In the genomic region with DNA sequence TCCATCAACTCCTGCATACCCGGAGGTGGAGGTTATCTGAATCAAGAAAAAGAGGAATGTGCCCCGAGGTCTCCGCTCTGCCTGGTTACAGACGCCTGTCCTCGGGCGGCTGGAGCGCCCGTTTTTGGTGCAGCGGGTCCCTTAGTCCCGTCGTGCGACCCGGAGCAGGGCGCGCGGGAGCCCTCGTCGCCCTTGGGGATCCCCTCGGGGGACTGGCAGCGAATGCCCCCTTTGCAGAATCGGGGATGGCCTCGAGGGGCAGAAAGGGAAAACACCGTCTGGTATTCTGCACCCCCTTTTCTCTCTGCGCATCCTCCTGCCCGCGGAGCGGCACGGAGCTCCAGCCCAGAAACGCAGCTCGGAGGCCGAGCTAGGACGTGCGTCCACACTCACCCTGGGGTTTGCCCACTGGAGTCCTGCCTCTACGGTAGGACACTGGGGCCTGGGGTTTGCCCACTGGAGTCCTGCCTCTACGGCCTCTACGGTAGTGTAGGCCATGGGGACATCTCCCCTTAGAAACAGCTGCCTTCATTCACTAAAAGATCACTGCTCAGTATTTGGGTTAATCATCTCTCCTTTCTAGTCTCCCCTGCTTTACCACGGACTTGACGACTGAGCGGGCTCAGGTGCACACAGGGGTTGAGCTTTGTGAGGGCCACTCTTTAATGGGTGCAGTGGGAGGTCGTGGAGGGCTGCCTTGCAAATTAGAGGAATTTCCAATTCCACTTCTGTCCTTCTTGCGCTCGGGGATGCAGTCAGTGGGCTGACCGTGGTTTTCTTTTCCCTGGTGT, we compare ENCODE assay signal across 8 cellular contexts. TPM values are rescaled to one million over a fixed set of nuclear protein-coding genes. Genes with fewer than 3 reads are reported as not detected.
DNase-seq lines count a peak whose midpoint lies in the region; ATAC-seq and TF ChIP-seq lines count a peak whose summit lies in the region.

No MANE protein-coding gene starts in this region.

- H3K36me3 Mint-ChIP-seq in activated B cell treated with CpG ODN at 0.5 μM for 24 hours (ENCODE audit: low read depth) = no peaks in the 10 kb centered on the region

- no peak for ATAC-seq in activated B cell treated with CpG ODN at 0.5 μM for 24 hours (ENCODE audit: low read depth)
- no peak for ATAC-seq in right cardiac atrium
- no peak for ATAC-seq in HG02763 (IDR thresholded peaks at IDR 0.05; ENCODE audit: unreplicated experiment)
- ATAC-seq in HG03097 (IDR thresholded peaks at IDR 0.05; ENCODE audit: low FRiP score, unreplicated experiment) = no peak

- H3K9me3 ChIP-seq in right cardiac atrium (ENCODE audit: control insufficient read depth, low read length) = no peaks in the 10 kb centered on the region

- TF ChIP-seq CTCF in activated B cell treated with CpG ODN at 0.5 μM for 24 hours (IDR thresholded peaks at IDR 0.05) (no peak), retinal pigment epithelial cell (conservative IDR thresholded peaks at IDR 0.05; ENCODE audit: low read depth, low read length) (no peak)

- H3K27ac ChIP-seq in right cardiac atrium (ENCODE audit: low read length) = peak overlapping the region; percentile 75

- 7% methylated on average over 43 of the region's 43 CpGs for WGBS in right cardiac atrium

- POLR2A ChIA-PET in activated B cell treated with CpG ODN at 0.5 μM for 24 hours (lab: Charles Lee) = no interaction called here

- intact Hi-C loops in activated B cell treated with CpG ODN at 0.5 μM for 24 hours (cut with micrococcal nuclease) (loop anchor here (5.0 kb wide), 1 partner anchor 333 kb away; no protein-coding TSS in a partner anchor), right cardiac atrium (cut with DNase I) (loop anchor here (5.0 to 10.0 kb wide), 5 partner anchors 71 to 623 kb away; no protein-coding TSS in a partner anchor)

- H3K4me1 Mint-ChIP-seq in activated B cell treated with CpG ODN at 0.5 μM for 24 hours = peaks cover 22% of the 10 kb centered on the region

- H3K4me3 ChIP-seq in right cardiac atrium (ENCODE audit: low read length) (peak overlapping the region; percentile 81), retinal pigment epithelial cell (ENCODE audit: low read length) (peak overlapping the region; percentile 77)

- H3K27ac Mint-ChIP-seq in activated B cell treated with CpG ODN at 0.5 μM for 24 hours = no peak overlapping the region

- H3K4me3 Mint-ChIP-seq in activated B cell treated with CpG ODN at 0.5 μM for 24 hours = peak overlapping the region; percentile 38

- DNase-seq in GM03348 (ENCODE audit: low spot score) = peak; percentile 24
- no peak for DNase-seq in activated B cell treated with CpG ODN at 0.5 μM for 24 hours
- DNase-seq in right cardiac atrium = peak; percentile 27 to 61 (median 57)
- no peak for DNase-seq in retinal pigment epithelial cell (ENCODE audit: low read depth)
- no peak for DNase-seq in NCI-H82 (lab: John Stamatoyannopoulos, UW)
- DNase-seq in NCI-H446 treated with DMSO at 0.1 percent for 48 hours (lab: John Stamatoyannopoulos, UW) = no peak

- H3K27me3 ChIP-seq in right cardiac atrium (ENCODE audit: control insufficient read depth, insufficient read depth) = no peaks in the 10 kb centered on the region

- no peaks in the 10 kb centered on the region for H3K9me3 Mint-ChIP-seq in activated B cell treated with CpG ODN at 0.5 μM for 24 hours

- no peaks in the 10 kb centered on the region for H3K4me1 ChIP-seq in right cardiac atrium (ENCODE audit: control insufficient read depth, insufficient read depth, low read length)

- H3K27me3 Mint-ChIP-seq in activated B cell treated with CpG ODN at 0.5 μM for 24 hours = peaks cover 60% of the 10 kb centered on the region

- CTCF ChIA-PET in activated B cell treated with CpG ODN at 0.5 μM for 24 hours (lab: Charles Lee) = no interaction called here

RNA-seq across cellular contexts. Expression of gene PTPRG, which starts 2.4 kb away (rescaled TPM):
- 0.22 and 0.56 TPM in 2 replicates for total RNA-seq in activated B cell treated with CpG ODN at 0.5 μM for 24 hours
- 10 to 100 TPM; 32.0 to 50.7 (median 34.0) TPM for total RNA-seq in right cardiac atrium
- polyA plus RNA-seq in right cardiac atrium = 8.6 TPM

Comparison
In these comparisons a context has a peak if more than half of its experiments do, and no peak if none do; other contexts are left out.
1. DNase-seq: peak in GM03348 (single experiment) and right cardiac atrium (3 of 3); none in activated B cell treated with CpG ODN at 0.5 μM for 24 hours (single experiment), retinal pigment epithelial cell (single experiment), NCI-H82 (single experiment) and NCI-H446 treated with DMSO at 0.1 percent for 48 hours (single experiment).
2. RNA of gene PTPRG, which starts 2.4 kb away (total RNA-seq): 32.0 to 50.7 TPM in right cardiac atrium; 0.22 to 0.56 TPM in activated B cell treated with CpG ODN at 0.5 μM for 24 hours; every median in the first group is over 10 times any median in the second.